33 cellular contexts compared by ENCODE assay signal in genomic region chr15:85960381-85960780, GRCh38.
"Had no signal": no experiment of that assay in that cellular context is flagged by ENCODE, and none has a peak within 500 bp of the region (broad histone marks: within the 10 kb centered on the region; RNA-seq: fewer than 3 reads in every experiment).

No MANE protein-coding gene starts in this region.

- H3K27me3 ChIP-seq: MG63 had no signal

- H3K36me3 ChIP-seq: MG63 had no signal

- DNase-seq: Karpas-422, Kasumi-1, MG63, MM.1S, MV-4-11, NCI-H1048, NCI-H1092, NCI-H1092 treated with DMSO at 0.1 percent for 48 hours, NCI-H1105, NCI-H1105 treated with DMSO at 0.1 percent for 48 hours, NCI-H1436, NCI-H1436 treated with DMSO at 0.1 percent for 48 hours, NCI-H146, NCI-H1694, NCI-H1694 treated with DMSO at 0.1 percent for 48 hours, NCI-H187, NCI-H187 treated with DMSO at 0.1 percent for 48 hours, NCI-H1930, NCI-H2029, NCI-H2029 treated with DMSO at 0.1 percent for 48 hours, NCI-H2081, NCI-H2081 treated with DMSO at 0.1 percent for 48 hours, NCI-H2107, NCI-H2171, NCI-H2171 treated with DMSO at 0.1 percent for 48 hours, NCI-H2227 treated with DMSO at 0.1 percent for 48 hours, NCI-H226, NCI-H345, NCI-H446, NCI-H446 treated with DMSO at 0.1 percent for 48 hours, NCI-H510A, NCI-H510A treated with DMSO at 0.1 percent for 48 hours had no signal

- H3K4me3 ChIP-seq: MG63 had no signal

- H3K9ac ChIP-seq: KMS-11 had no signal

- H3K4me2 ChIP-seq: KMS-11 had no signal

- H3K27ac ChIP-seq: KMS-11 had no signal

- H3K9me3 ChIP-seq: MG63 had no signal
